In genomic region chr22:19477321-19478085, GRCh38 we compare ENCODE assay signal across 8 cellular contexts. TPM values are rescaled to one million over a fixed set of nuclear protein-coding genes. Genes with fewer than 3 reads are reported as not detected.
DNase-seq lines count a peak whose midpoint lies in the region; TF ChIP-seq lines count a peak whose summit lies in the region.

No MANE protein-coding gene starts in this region.

- TF ChIP-seq CTCF in transverse colon (IDR thresholded peaks at IDR 0.05) = no peak

- H3K4me3 ChIP-seq in HAP-1 (peak overlapping the region; percentile 92), transverse colon (peak overlapping the region; percentile 67 to 87 (median 73))

- H3K4me1 ChIP-seq in HAP-1 = peaks cover 5% of the 10 kb centered on the region
- peaks cover 16 to 22% (median 21%) of the 10 kb centered on the region in 4 donors for H3K4me1 ChIP-seq in transverse colon

- 19 to 26% methylated on average over 4 to 5 of the region's 5 CpGs for WGBS in transverse colon (ENCODE audit: low coverage in 1 of 2), 2 donors

- TF ChIP-seq EP300 in transverse colon (IDR thresholded peaks at IDR 0.05; ENCODE audit: low read depth) = no peak

- peaks cover 42% of the 10 kb centered on the region for H3K4me1 Mint-ChIP-seq in activated T-helper 1 cell treated with anti-CD3 and anti-CD28 coated beads, Interleukin-12 subunit alpha, Interleukin-12 subunit beta, Interleukin-2, Interleukin-4 antibody, amounts not matched to agents 30 ng/mL and 10 ng/mL and 1 ng/mL, durations not matched to agents 14 hours and 24 hours and 36 hours (ENCODE audit: low read depth)

- TF ChIP-seq POLR2A in transverse colon (IDR thresholded peaks at IDR 0.05) = no peak

- H3K27me3 Mint-ChIP-seq in activated T-helper 1 cell treated with anti-CD3 and anti-CD28 coated beads, Interleukin-12 subunit alpha, Interleukin-12 subunit beta, Interleukin-2, Interleukin-4 antibody, amounts not matched to agents 30 ng/mL and 10 ng/mL and 1 ng/mL, durations not matched to agents 14 hours and 24 hours and 36 hours (ENCODE audit: insufficient read depth) = no peaks in the 10 kb centered on the region

- in situ Hi-C loops in ACHN (cut with HindIII; ENCODE audit: low pct_ligation_motif_present, low pct_unique_long_range_greater_than_20kb, low sequenced_read_pairs) (no loop called here), HAP-1 (cut with MboI; ENCODE audit: low sequenced_read_pairs) (no loop called here), transverse colon (cut with MboI; ENCODE audit: low pct_ligation_motif_present in 1 of 4, low pct_unique_long_range_greater_than_20kb in 1 of 4, low sequenced_read_pairs in 3 of 4) (no loop called here)

- H3K36me3 ChIP-seq in HAP-1 (replicated peaks) (peaks cover 48% of the 10 kb centered on the region), transverse colon (peaks cover 0 to 3% (median 0%) of the 10 kb centered on the region in 4 donors)

- no peaks in the 10 kb centered on the region for H3K9me3 Mint-ChIP-seq in activated T-helper 1 cell treated with anti-CD3 and anti-CD28 coated beads, Interleukin-12 subunit alpha, Interleukin-12 subunit beta, Interleukin-2, Interleukin-4 antibody, amounts not matched to agents 30 ng/mL and 10 ng/mL and 1 ng/mL, durations not matched to agents 14 hours and 24 hours and 36 hours

- peak overlapping the region; percentile 87 for H3K4me3 Mint-ChIP-seq in activated T-helper 1 cell treated with anti-CD3 and anti-CD28 coated beads, Interleukin-12 subunit alpha, Interleukin-12 subunit beta, Interleukin-2, Interleukin-4 antibody, amounts not matched to agents 30 ng/mL and 10 ng/mL and 1 ng/mL, durations not matched to agents 14 hours and 24 hours and 36 hours

- DNase-seq in ACHN (peak; percentile 12), HAP-1 (ENCODE audit: low spot score in 2 of 2) (no peak), left kidney (ENCODE audit: low read depth, low spot score) (peak; percentile 8), transverse colon (no peak), mesenteric fat pad (ENCODE audit: low spot score) (no peak), epidermal melanocyte (ENCODE audit: insufficient read length, low spot score) (no peak)
- DNase-seq in activated T-helper 1 cell treated with anti-CD3 and anti-CD28 coated beads, Interleukin-12 subunit alpha, Interleukin-12 subunit beta, Interleukin-2, Interleukin-4 antibody, amounts not matched to agents 30 ng/mL and 10 ng/mL and 1 ng/mL, durations not matched to agents 14 hours and 24 hours and 36 hours (ENCODE audit: low spot score) = peak; percentile 8
- DNase-seq in stimulated activated naive CD4-positive, alpha-beta T cell treated with Interleukin-2 at 50 U/mL for 16 hours (lab: John Stamatoyannopoulos, UW) = no peak

- peak overlapping the region; percentile 78 for H3K27ac Mint-ChIP-seq in activated T-helper 1 cell treated with anti-CD3 and anti-CD28 coated beads, Interleukin-12 subunit alpha, Interleukin-12 subunit beta, Interleukin-2, Interleukin-4 antibody, amounts not matched to agents 30 ng/mL and 10 ng/mL and 1 ng/mL, durations not matched to agents 14 hours and 24 hours and 36 hours

- intact Hi-C loops in activated T-helper 1 cell treated with anti-CD3 and anti-CD28 coated beads, Interleukin-12 subunit alpha, Interleukin-12 subunit beta, Interleukin-2, Interleukin-4 antibody, amounts not matched to agents 30 ng/mL and 10 ng/mL and 1 ng/mL, durations not matched to agents 14 hours and 24 hours and 36 hours (cut with micrococcal nuclease) = loop anchor here (1.0 to 5.0 kb wide), 3 partner anchors 153 to 415 kb away; no protein-coding TSS in a partner anchor
- intact Hi-C loops in transverse colon (cut with DNase I; ENCODE audit: low total_unique reads) = no loop called here

- H3K27ac ChIP-seq in transverse colon = peak overlapping the region; percentile 86 to 96 (median 90)

- H3K27me3 ChIP-seq in HAP-1 (ENCODE audit: low read depth) (no peaks in the 10 kb centered on the region), transverse colon (no peaks in the 10 kb centered on the region)

- H3K36me3 Mint-ChIP-seq in activated T-helper 1 cell treated with anti-CD3 and anti-CD28 coated beads, Interleukin-12 subunit alpha, Interleukin-12 subunit beta, Interleukin-2, Interleukin-4 antibody, amounts not matched to agents 30 ng/mL and 10 ng/mL and 1 ng/mL, durations not matched to agents 14 hours and 24 hours and 36 hours (ENCODE audit: low read depth) = peaks cover 21% of the 10 kb centered on the region

- H3K9me3 ChIP-seq in HAP-1 = no peaks in the 10 kb centered on the region
- H3K9me3 ChIP-seq in transverse colon = no peaks in the 10 kb centered on the region

RNA-seq across cellular contexts. Expression of gene UFD1, which starts 1.5 kb away (rescaled TPM):
- 88.2 and 108 TPM in 2 replicates for total RNA-seq in activated T-helper 1 cell treated with anti-CD3 and anti-CD28 coated beads, Interleukin-12 subunit alpha, Interleukin-12 subunit beta, Interleukin-2, Interleukin-4 antibody, amounts not matched to agents 30 ng/mL and 10 ng/mL and 1 ng/mL, durations not matched to agents 14 hours and 24 hours and 36 hours
- total RNA-seq in transverse colon = 10 to 100 TPM in 3 of 4 donors, 1 to 10 TPM in 1; 4.9 to 57.2 (median 36.8) TPM
- 55.4 TPM for total RNA-seq in mesenteric fat pad

RNA-seq across cellular contexts. Expression of gene CDC45, which starts 2.2 kb away (rescaled TPM):
- total RNA-seq in activated T-helper 1 cell treated with anti-CD3 and anti-CD28 coated beads, Interleukin-12 subunit alpha, Interleukin-12 subunit beta, Interleukin-2, Interleukin-4 antibody, amounts not matched to agents 30 ng/mL and 10 ng/mL and 1 ng/mL, durations not matched to agents 14 hours and 24 hours and 36 hours = 104 and 116 TPM in 2 replicates
- 1 to 10 TPM in 3 of 4 donors, not detected in 1; 1.1 to 2.0 (median 1.2) TPM for total RNA-seq in transverse colon
- not detected for total RNA-seq in mesenteric fat pad

RNA-seq across cellular contexts. Expression of gene C22orf39, which starts 30.0 kb away (rescaled TPM):
- 22.8 and 26.8 TPM in 2 replicates for total RNA-seq in activated T-helper 1 cell treated with anti-CD3 and anti-CD28 coated beads, Interleukin-12 subunit alpha, Interleukin-12 subunit beta, Interleukin-2, Interleukin-4 antibody, amounts not matched to agents 30 ng/mL and 10 ng/mL and 1 ng/mL, durations not matched to agents 14 hours and 24 hours and 36 hours
- total RNA-seq in transverse colon = 10 to 100 TPM; 26.6 to 50.7 (median 39.4) TPM
- 26.3 TPM for total RNA-seq in mesenteric fat pad

RNA-seq across cellular contexts. Expression of gene MRPL40, which starts 45.2 kb away (rescaled TPM):
- 36.0 and 38.5 TPM in 2 replicates for total RNA-seq in activated T-helper 1 cell treated with anti-CD3 and anti-CD28 coated beads, Interleukin-12 subunit alpha, Interleukin-12 subunit beta, Interleukin-2, Interleukin-4 antibody, amounts not matched to agents 30 ng/mL and 10 ng/mL and 1 ng/mL, durations not matched to agents 14 hours and 24 hours and 36 hours
- 10 to 100 TPM; 10.9 to 29.2 (median 13.7) TPM for total RNA-seq in transverse colon
- 25.8 TPM for total RNA-seq in mesenteric fat pad

RNA-seq across cellular contexts. Expression of gene HIRA, which starts 46.0 kb away (rescaled TPM):
- total RNA-seq in activated T-helper 1 cell treated with anti-CD3 and anti-CD28 coated beads, Interleukin-12 subunit alpha, Interleukin-12 subunit beta, Interleukin-2, Interleukin-4 antibody, amounts not matched to agents 30 ng/mL and 10 ng/mL and 1 ng/mL, durations not matched to agents 14 hours and 24 hours and 36 hours = 44.2 and 46.0 TPM in 2 replicates
- total RNA-seq in transverse colon (10 to 100 TPM; 18.3 to 29.3 (median 20.3) TPM), mesenteric fat pad (29.2 TPM)

Comparison
In these comparisons a context has a peak if more than half of its experiments do, and no peak if none do; other contexts are left out.
1. DNase-seq: peak in ACHN (single experiment), activated T-helper 1 cell treated with anti-CD3 and anti-CD28 coated beads, Interleukin-12 subunit alpha, Interleukin-12 subunit beta, Interleukin-2, Interleukin-4 antibody, amounts not matched to agents 30 ng/mL and 10 ng/mL and 1 ng/mL, durations not matched to agents 14 hours and 24 hours and 36 hours (single experiment) and left kidney (single experiment); none in HAP-1 (0 of 2), transverse colon (single experiment), mesenteric fat pad (single experiment), stimulated activated naive CD4-positive, alpha-beta T cell treated with Interleukin-2 at 50 U/mL for 16 hours (single experiment) and epidermal melanocyte (single experiment).
2. RNA of gene CDC45, which starts 2.2 kb away (total RNA-seq): 104 to 116 TPM in activated T-helper 1 cell treated with anti-CD3 and anti-CD28 coated beads, Interleukin-12 subunit alpha, Interleukin-12 subunit beta, Interleukin-2, Interleukin-4 antibody, amounts not matched to agents 30 ng/mL and 10 ng/mL and 1 ng/mL, durations not matched to agents 14 hours and 24 hours and 36 hours; 1.1 to 2.0 TPM in transverse colon and not detected in mesenteric fat pad (single experiment); every median in the first group is over 10 times any median in the second.